In the genomic region with DNA sequence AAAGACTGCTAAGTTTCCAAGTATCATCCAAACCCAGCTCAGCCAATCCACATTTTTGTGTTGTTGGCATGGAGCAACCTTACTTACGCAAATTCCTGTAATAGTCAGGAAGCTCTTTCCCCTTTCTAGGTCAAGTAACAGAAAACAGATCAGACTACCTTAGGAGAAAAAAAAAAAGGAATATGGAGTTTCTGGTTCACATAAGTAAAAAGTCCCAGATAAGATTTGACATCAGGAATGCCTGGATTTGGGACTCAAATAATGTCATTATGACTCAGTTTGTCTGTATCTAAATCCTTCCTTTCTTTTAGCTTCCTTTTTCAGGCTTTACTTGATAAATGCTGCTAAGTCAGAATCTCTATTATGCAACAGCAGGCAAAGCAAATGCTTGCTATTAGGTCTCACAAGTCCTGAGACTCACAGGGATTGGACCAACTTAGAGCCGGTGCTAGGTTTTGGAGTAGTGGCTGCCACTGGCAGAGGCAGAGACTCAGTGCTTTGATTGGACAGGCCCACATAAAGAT, we compare ENCODE assay signal across 12 cellular contexts. TPM values are rescaled to one million over a fixed set of nuclear protein-coding genes. Genes with fewer than 3 reads are reported as not detected.
A peak's percentile ranks its signal among the peaks of the same experiment; 100 is the strongest.
DNase-seq lines count a peak whose midpoint lies in the region; ATAC-seq, FAIRE-seq and TF ChIP-seq lines count a peak whose summit lies in the region.
"Had no signal": no experiment of that assay in that cellular context is flagged by ENCODE, and none has a peak within 500 bp of the region (broad histone marks: within the 10 kb centered on the region; RNA-seq: fewer than 3 reads in every experiment).

No MANE protein-coding gene starts in this region.

- peak; percentile 13 for FAIRE-seq in GM12891 (lab: Jason Lieb, UNC)
- FAIRE-seq: RCC 7860 had no signal

- TF ChIP-seq CTCF in astrocyte of the spinal cord (IDR thresholded peaks at IDR 0.05; ENCODE audit: low read depth, low read length) (no peak), spleen (IDR thresholded peaks at IDR 0.05 in 8 of 11, conservative IDR thresholded peaks at IDR 0.05 in 3 of 11) (no peak), nephron progenitor cell (IDR thresholded peaks at IDR 0.05) (no peak)

- no peak overlapping the region for H3K4me3 ChIP-seq in astrocyte of the spinal cord (ENCODE audit: low read depth, low read length)
- H3K4me3 ChIP-seq in spleen, result no peak overlapping the region
- H3K4me3 ChIP-seq: cardiac muscle cell had no signal

- TF ChIP-seq POLR2A in GM12891 (IDR thresholded peaks at IDR 0.05; ENCODE audit: low read depth, low read length) (no peak), spleen (IDR thresholded peaks at IDR 0.05) (no peak)

- H3K4me3 Mint-ChIP-seq in nephron progenitor cell, result no peak overlapping the region
- H3K4me3 Mint-ChIP-seq: activated CD8-positive, alpha-beta T cell treated with anti-CD3 and anti-CD28 coated beads for 36 hours had no signal

- no peaks in the 10 kb centered on the region for H3K36me3 ChIP-seq in spleen
- H3K36me3 ChIP-seq: cardiac muscle cell had no signal

- in situ Hi-C loops in astrocyte of the spinal cord (cut with HindIII; ENCODE audit: low sequenced_read_pairs), result no loop called here

- peaks cover 29 to 74% (median 63%) of the 10 kb centered on the region in 6 donors for H3K4me1 ChIP-seq in spleen

- H3K27ac Mint-ChIP-seq in nephron progenitor cell, result no peak overlapping the region
- H3K27ac Mint-ChIP-seq: activated CD8-positive, alpha-beta T cell treated with anti-CD3 and anti-CD28 coated beads for 36 hours had no signal

- no peaks in the 10 kb centered on the region for H3K27me3 Mint-ChIP-seq in nephron progenitor cell (ENCODE audit: low read depth, poor library complexity)
- H3K27me3 Mint-ChIP-seq: activated CD8-positive, alpha-beta T cell treated with anti-CD3 and anti-CD28 coated beads for 36 hours had no signal

- 37 to 70% (median 52%) methylated on average over 2 of the region's 2 CpGs for WGBS in spleen, 5 donors

- H3K9me3 ChIP-seq in spleen, result no peaks in the 10 kb centered on the region

- no peaks in the 10 kb centered on the region for H3K9me3 Mint-ChIP-seq in nephron progenitor cell
- H3K9me3 Mint-ChIP-seq: activated CD8-positive, alpha-beta T cell treated with anti-CD3 and anti-CD28 coated beads for 36 hours had no signal

- H3K27ac ChIP-seq in spleen, result peak overlapping the region; percentile 13 to 83 (median 69)
- H3K27ac ChIP-seq: cardiac muscle cell had no signal

- H3K36me3 Mint-ChIP-seq in nephron progenitor cell (ENCODE audit: low read depth), result no peaks in the 10 kb centered on the region

- no peak for ATAC-seq in GM21576 (IDR thresholded peaks at IDR 0.05; ENCODE audit: unreplicated experiment)
- ATAC-seq: activated CD8-positive, alpha-beta T cell treated with anti-CD3 and anti-CD28 coated beads for 36 hours had no signal

- H3K4me1 Mint-ChIP-seq in nephron progenitor cell, result peaks cover 20% of the 10 kb centered on the region

- DNase-seq in GM12891 (ENCODE audit: insufficient read length, low spot score), result no peak
- peak; percentile 20 for DNase-seq in astrocyte of the spinal cord (ENCODE audit: low read depth, low spot score)
- peak; percentile 14 for DNase-seq in hepatic stellate cell (ENCODE audit: low spot score)
- no peak for DNase-seq in spleen
- DNase-seq in posterior cingulate gyrus, result no peak
- DNase-seq in nephron progenitor cell, result no peak
- DNase-seq in activated gamma-delta T cell treated with Interleukin-2 at 50 U/mL for 16 hours, result no peak
- DNase-seq: activated CD8-positive, alpha-beta T cell treated with anti-CD3 and anti-CD28 coated beads for 36 hours; NCI-H1092 treated with DMSO at 0.1 percent for 48 hours had no signal

- intact Hi-C loops in spleen (cut with DNase I; ENCODE audit: low total_unique reads) (no loop called here), posterior cingulate gyrus (cut with DNase I) (no loop called here)

- H3K27me3 ChIP-seq in spleen (replicated peaks in 1 of 7), result no peaks in the 10 kb centered on the region
- H3K27me3 ChIP-seq: cardiac muscle cell had no signal

TF ChIP-seq in GM12891, 5 proteins besides CTCF, POLR2A, EP300 and RAD21:
- TF ChIP-seq SPI1 (IDR thresholded peaks at IDR 0.05; ENCODE audit: low read depth, low read length) (no peak), POU2F2 (IDR thresholded peaks at IDR 0.05; ENCODE audit: low read depth, low read length) (no peak), TAF1 (IDR thresholded peaks at IDR 0.05; ENCODE audit: low read depth, low read length) (no peak), POLR2AphosphoS5 (IDR thresholded peaks at IDR 0.05; ENCODE audit: low read depth, low read length) (no peak), PAX5 (IDR thresholded peaks at IDR 0.05; ENCODE audit: insufficient read depth, low read length, severe bottlenecking) (no peak)
TF ChIP-seq in GM12891: peak in this region for 0.

RNA-seq across cellular contexts. Expression of a gene that starts 44.5 kb away (rescaled TPM):
- polyA plus RNA-seq in GM12891 (2012; ENCODE audit: low read depth, missing spikeins), result 25.1 TPM
- 10 to 100 TPM; 27.9 to 84.3 (median 50.7) TPM for total RNA-seq in spleen
- 10 to 100 TPM; 11.8 to 18.2 (median 12.9) TPM for polyA plus RNA-seq in spleen

Comparison
In these comparisons a context has a peak if more than half of its experiments do, and no peak if none do; other contexts are left out.
1. DNase-seq: peak in astrocyte of the spinal cord (single experiment) and hepatic stellate cell (single experiment); none in GM12891 (single experiment), spleen (single experiment), posterior cingulate gyrus (0 of 10), nephron progenitor cell (single experiment) and activated gamma-delta T cell treated with Interleukin-2 at 50 U/mL for 16 hours (single experiment).